In genomic region chr9:16458696-16459420, GRCh38 we compare ENCODE assay signal across 8 cellular contexts.
DNase-seq lines count a peak whose midpoint lies in the region; ATAC-seq and TF ChIP-seq lines count a peak whose summit lies in the region.
"Had no signal": no experiment of that assay in that cellular context is flagged by ENCODE, and none has a peak within 500 bp of the region (broad histone marks: within the 10 kb centered on the region; RNA-seq: fewer than 3 reads in every experiment).

No MANE protein-coding gene starts in this region.

- CTCF ChIA-PET in naive thymus-derived CD4-positive, alpha-beta T cell (lab: Charles Lee): no interaction called here

- DNase-seq in chondrocyte (ENCODE audit: low spot score): no peak
- no peak for DNase-seq in sigmoid colon
- DNase-seq in stimulated activated naive CD8-positive, alpha-beta T cell treated with anti-CD3 and anti-CD28 coated beads, Interleukin-15, Interleukin-2, amounts not matched to agents 100 U/mL and 50 U/mL, for 24 hours: no peak
- no peak for DNase-seq in activated CD4-positive, alpha-beta T cell treated with anti-CD3 and anti-CD28 coated beads, Interleukin-2, amount 50 U/mL, for 4 hours
- DNase-seq in naive thymus-derived CD4-positive, alpha-beta T cell: no peak
- DNase-seq: effector memory CD8-positive, alpha-beta T cell had no signal

- H3K27me3 ChIP-seq in sigmoid colon: no peaks in the 10 kb centered on the region
- no peaks in the 10 kb centered on the region for H3K27me3 ChIP-seq in naive thymus-derived CD4-positive, alpha-beta T cell (ENCODE audit: control insufficient read depth in 2 of 2, insufficient read depth in 2 of 2, low read length in 2 of 2)

- no peaks in the 10 kb centered on the region for H3K36me3 ChIP-seq in sigmoid colon
- H3K36me3 ChIP-seq in naive thymus-derived CD4-positive, alpha-beta T cell (ENCODE audit: control insufficient read depth in 2 of 3, insufficient read depth in 3 of 3, low read length in 3 of 3): no peaks in the 10 kb centered on the region

- 62 to 76% methylated on average over 6 of the region's 6 CpGs for WGBS in sigmoid colon, 2 donors

- H3K4me3 Mint-ChIP-seq in chondrocyte (ENCODE audit: unreplicated experiment): no peak overlapping the region
- no peak overlapping the region for H3K4me3 Mint-ChIP-seq in naive thymus-derived CD4-positive, alpha-beta T cell
- H3K4me3 Mint-ChIP-seq: effector memory CD8-positive, alpha-beta T cell had no signal

- H3K4me1 Mint-ChIP-seq in chondrocyte (ENCODE audit: low read depth): peaks cover 19% of the 10 kb centered on the region
- no peaks in the 10 kb centered on the region for H3K4me1 Mint-ChIP-seq in naive thymus-derived CD4-positive, alpha-beta T cell

- H3K27ac Mint-ChIP-seq in chondrocyte (ENCODE audit: unreplicated experiment): peak overlapping the region; percentile 36
- no peak overlapping the region for H3K27ac Mint-ChIP-seq in naive thymus-derived CD4-positive, alpha-beta T cell
- H3K27ac Mint-ChIP-seq: effector memory CD8-positive, alpha-beta T cell had no signal

- H3K4me1 ChIP-seq in sigmoid colon: peaks cover 0 to 59% (median 36%) of the 10 kb centered on the region in 4 donors
- no peaks in the 10 kb centered on the region for H3K4me1 ChIP-seq in naive thymus-derived CD4-positive, alpha-beta T cell (ENCODE audit: control insufficient read depth in 2 of 2, insufficient read depth in 2 of 2, low read length in 2 of 2)

- TF ChIP-seq EP300 in sigmoid colon (IDR thresholded peaks at IDR 0.05): no peak

- POLR2A ChIA-PET in naive thymus-derived CD4-positive, alpha-beta T cell (lab: Charles Lee): no interaction called here

- H3K36me3 Mint-ChIP-seq in chondrocyte (ENCODE audit: low read depth): no peaks in the 10 kb centered on the region
- no peaks in the 10 kb centered on the region for H3K36me3 Mint-ChIP-seq in naive thymus-derived CD4-positive, alpha-beta T cell

- no peak for TF ChIP-seq POLR2A in sigmoid colon (IDR thresholded peaks at IDR 0.05)

- ATAC-seq in GM19025 (IDR thresholded peaks at IDR 0.05; ENCODE audit: low read depth, unreplicated experiment): peak; percentile 83
- peak; percentile 72 for ATAC-seq in HG03521 (IDR thresholded peaks at IDR 0.05; ENCODE audit: unreplicated experiment)
- ATAC-seq in stimulated activated naive CD8-positive, alpha-beta T cell treated with anti-CD3 and anti-CD28 coated beads, Interleukin-15, Interleukin-2, amounts not matched to agents 100 U/mL and 50 U/mL, for 24 hours: no peak
- ATAC-seq in naive thymus-derived CD4-positive, alpha-beta T cell: no peak
- ATAC-seq: effector memory CD8-positive, alpha-beta T cell had no signal

- no peak for TF ChIP-seq CTCF in chondrocyte (IDR thresholded peaks at IDR 0.05)
- TF ChIP-seq CTCF in sigmoid colon (IDR thresholded peaks at IDR 0.05): no peak

- no peak overlapping the region for H3K4me3 ChIP-seq in sigmoid colon
- H3K4me3 ChIP-seq in naive thymus-derived CD4-positive, alpha-beta T cell (ENCODE audit: low read length): no peak overlapping the region

- peak overlapping the region in 3 of 4 donors; percentile 29 to 68 (median 65) for H3K27ac ChIP-seq in sigmoid colon
- H3K27ac ChIP-seq in naive thymus-derived CD4-positive, alpha-beta T cell (ENCODE audit: low read depth, low read length): no peak overlapping the region

- H3K9me3 ChIP-seq in sigmoid colon: no peaks in the 10 kb centered on the region
- H3K9me3 ChIP-seq in naive thymus-derived CD4-positive, alpha-beta T cell (ENCODE audit: control insufficient read depth in 2 of 3, low read length in 3 of 3): no peaks in the 10 kb centered on the region

- intact Hi-C loops in sigmoid colon (cut with DNase I): no loop called here
- intact Hi-C loops in naive thymus-derived CD4-positive, alpha-beta T cell (cut with micrococcal nuclease): no loop called here

- no peaks in the 10 kb centered on the region for H3K9me3 Mint-ChIP-seq in chondrocyte (ENCODE audit: low read depth)
- peaks cover 0 to 5% (median 0%) of the 10 kb centered on the region in 11 donors for H3K9me3 Mint-ChIP-seq in naive thymus-derived CD4-positive, alpha-beta T cell

- H3K27me3 Mint-ChIP-seq in chondrocyte (ENCODE audit: low read depth): no peaks in the 10 kb centered on the region
- H3K27me3 Mint-ChIP-seq in naive thymus-derived CD4-positive, alpha-beta T cell: no peaks in the 10 kb centered on the region
- H3K27me3 Mint-ChIP-seq: effector memory CD8-positive, alpha-beta T cell had no signal

Comparison
In these comparisons a context has a peak if more than half of its experiments do, and no peak if none do; other contexts are left out.
1. ATAC-seq: peak in GM19025 (single experiment) and HG03521 (single experiment); none in stimulated activated naive CD8-positive, alpha-beta T cell treated with anti-CD3 and anti-CD28 coated beads, Interleukin-15, Interleukin-2, amounts not matched to agents 100 U/mL and 50 U/mL, for 24 hours (single experiment) and naive thymus-derived CD4-positive, alpha-beta T cell (single experiment).